ENCODE assay signal across 7 cellular contexts in genomic region chrX:154412468-154412867, GRCh38. TPM values are rescaled to one million over a fixed set of nuclear protein-coding genes. Genes with fewer than 3 reads are reported as not detected.
A peak's percentile ranks its signal among the peaks of the same experiment; 100 is the strongest.
DNase-seq lines count a peak whose midpoint lies in the region; ATAC-seq and TF ChIP-seq lines count a peak whose summit lies in the region.

No MANE protein-coding gene starts in this region.

- TF ChIP-seq CTCF in HCT116 (IDR thresholded peaks at IDR 0.05 in 2 of 3, conservative IDR thresholded peaks at IDR 0.05 in 1 of 3; ENCODE audit: borderline replicate concordance in 1 of 3, insufficient read depth in 1 of 3, low read depth in 2 of 3, low read length in 2 of 3) (no peak), fibroblast of the aortic adventitia (IDR thresholded peaks at IDR 0.05; ENCODE audit: insufficient read depth, low read length) (no peak)

- POLR2A ChIA-PET in HCT116 (lab: Charles Lee): interaction anchor here (1.0 to 2.2 kb wide), 4 partner anchors 13 to 114 kb away, joined by 3 to 9 read pairs (median 4); partner anchors contain the start of genes RPL10 and SLC10A3

- H3K36me3 Mint-ChIP-seq in T-helper 17 cell (ENCODE audit: low read depth): no peaks in the 10 kb centered on the region

- no peak for TF ChIP-seq RAD21 in HCT116 (IDR thresholded peaks at IDR 0.05; ENCODE audit: low read depth)

- DNase-seq in HCT116 (ENCODE audit: low read depth, low spot score) (no peak), T-helper 17 cell (peak in 1 of 3 donors; percentile 15), fibroblast of the aortic adventitia (ENCODE audit: low read depth) (no peak), sciatic nerve (ENCODE audit: low spot score) (no peak), glomerular visceral epithelial cell (ENCODE audit: extremely low spot score) (no peak), LoVo (ENCODE audit: low spot score) (no peak)

- peaks cover 7% of the 10 kb centered on the region for H3K4me1 Mint-ChIP-seq in T-helper 17 cell

- no peaks in the 10 kb centered on the region for H3K27me3 ChIP-seq in HCT116 (ENCODE audit: insufficient read depth, low read length)

- peak overlapping the region; percentile 91 for H3K27ac ChIP-seq in HCT116 (ENCODE audit: low read depth, low read length)

- no peak for TF ChIP-seq POLR2A in HCT116 (IDR thresholded peaks at IDR 0.05; ENCODE audit: borderline replicate concordance, extremely low read depth, insufficient read depth, insufficient read length)

- no peaks in the 10 kb centered on the region for H3K9me2 ChIP-seq in HCT116 (ENCODE audit: insufficient read depth)

- peak overlapping the region; percentile 82 for H3K4me2 ChIP-seq in HCT116 (ENCODE audit: low read length)

- H3K9me3 ChIP-seq in HCT116 (ENCODE audit: control insufficient read depth in 1 of 2, insufficient read depth in 1 of 2, low read depth in 1 of 2, low read length in 2 of 2) (no peaks in the 10 kb centered on the region), T-helper 17 cell (ENCODE audit: control insufficient read depth, low read length, poor library complexity, severe bottlenecking) (no peaks in the 10 kb centered on the region)

- H3K4me3 ChIP-seq in HCT116 (replicated peaks in 1 of 2; ENCODE audit: low read depth in 1 of 2, low read length in 2 of 2): peak overlapping the region; percentile 54 to 66
- peak overlapping the region; percentile 69 for H3K4me3 ChIP-seq in fibroblast of the aortic adventitia (ENCODE audit: low read depth, low read length)

- no peaks in the 10 kb centered on the region for H3K79me2 ChIP-seq in HCT116 (ENCODE audit: insufficient read depth, low read length)

- H3K36me3 ChIP-seq in HCT116 (ENCODE audit: control insufficient read depth in 1 of 2, insufficient read depth in 2 of 2, low read length in 2 of 2): no peaks in the 10 kb centered on the region

- peak overlapping the region; percentile 82 for H3K4me3 Mint-ChIP-seq in T-helper 17 cell

- H3K27ac Mint-ChIP-seq in T-helper 17 cell: peak overlapping the region; percentile 79

- TSS peak; percentile 37 for BruUV-seq in HCT116 (replicated peaks; lab: Mats Ljungman, UMichigan)

- CTCF ChIA-PET in HCT116 (lab: Charles Lee): interaction anchor here (1.0 to 1.5 kb wide), 2 partner anchors 13 to 39 kb away, joined by 4 read pairs; no protein-coding TSS in a partner anchor

- no peak overlapping the region for H2AFZ ChIP-seq in HCT116 (ENCODE audit: low read depth, low read length, poor library complexity, severe bottlenecking)

- H3K9ac ChIP-seq in HCT116 (ENCODE audit: low read length): peak overlapping the region; percentile 78

- ATAC-seq in HCT116 (peak; percentile 1; the same call in 1 of the 2 replicates), T-helper 17 cell (peak; percentile 66), sciatic nerve (peak; percentile 27), GM21447 (IDR thresholded peaks at IDR 0.05; ENCODE audit: unreplicated experiment) (no peak)

- no peaks in the 10 kb centered on the region for H3K27me3 Mint-ChIP-seq in T-helper 17 cell

- RAD21 ChIA-PET in HCT116 (lab: Charles Lee; ENCODE audit: low non-redundant PET in 1 of 2, low total read pairs in 2 of 2, uncharacterized antibody in 2 of 2, unreplicated experiment in 2 of 2): no interaction called here

- intact Hi-C loops in HCT116 (cut with micrococcal nuclease): no loop called here
- intact Hi-C loops in sciatic nerve (cut with DNase I): no loop called here

- H4K20me1 ChIP-seq in HCT116 (ENCODE audit: insufficient read depth): no peaks in the 10 kb centered on the region

- H3K4me1 ChIP-seq in HCT116 (ENCODE audit: control insufficient read depth in 1 of 2, insufficient read depth in 2 of 2, low read length in 2 of 2): peaks cover 15 to 35% of the 10 kb centered on the region in 2 experiments

TF ChIP-seq in HCT116, 20 proteins besides CTCF, POLR2A, EP300 and RAD21:
- TF ChIP-seq, protein P1, sequence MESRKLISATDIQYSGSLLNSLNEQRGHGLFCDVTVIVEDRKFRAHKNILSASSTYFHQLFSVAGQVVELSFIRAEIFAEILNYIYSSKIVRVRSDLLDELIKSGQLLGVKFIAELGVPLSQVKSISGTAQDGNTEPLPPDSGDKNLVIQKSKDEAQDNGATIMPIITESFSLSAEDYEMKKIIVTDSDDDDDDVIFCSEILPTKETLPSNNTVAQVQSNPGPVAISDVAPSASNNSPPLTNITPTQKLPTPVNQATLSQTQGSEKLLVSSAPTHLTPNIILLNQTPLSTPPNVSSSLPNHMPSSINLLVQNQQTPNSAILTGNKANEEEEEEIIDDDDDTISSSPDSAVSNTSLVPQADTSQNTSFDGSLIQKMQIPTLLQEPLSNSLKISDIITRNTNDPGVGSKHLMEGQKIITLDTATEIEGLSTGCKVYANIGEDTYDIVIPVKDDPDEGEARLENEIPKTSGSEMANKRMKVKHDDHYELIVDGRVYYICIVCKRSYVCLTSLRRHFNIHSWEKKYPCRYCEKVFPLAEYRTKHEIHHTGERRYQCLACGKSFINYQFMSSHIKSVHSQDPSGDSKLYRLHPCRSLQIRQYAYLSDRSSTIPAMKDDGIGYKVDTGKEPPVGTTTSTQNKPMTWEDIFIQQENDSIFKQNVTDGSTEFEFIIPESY (IDR thresholded peaks at IDR 0.05; ENCODE audit: extremely low read depth, insufficient replicate concordance, low read length): no peak
- no peak for TF ChIP-seq FOSL1 (IDR thresholded peaks at IDR 0.05; ENCODE audit: low read depth)
- no peak for TF ChIP-seq SRF (IDR thresholded peaks at IDR 0.05; ENCODE audit: low read depth)
- no peak for TF ChIP-seq CBX3 (IDR thresholded peaks at IDR 0.05; ENCODE audit: low read depth)
- no peak for TF ChIP-seq JUND (IDR thresholded peaks at IDR 0.05)
- no peak for TF ChIP-seq ELF1 (IDR thresholded peaks at IDR 0.05; ENCODE audit: borderline replicate concordance, low read depth)
- TF ChIP-seq POLR2AphosphoS5 (IDR thresholded peaks at IDR 0.05; ENCODE audit: low read depth, low read length): no peak
- TF ChIP-seq EZH2phosphoT487 (IDR thresholded peaks at IDR 0.05; ENCODE audit: borderline replicate concordance): no peak
- TF ChIP-seq ZNF274 (IDR thresholded peaks at IDR 0.05; ENCODE audit: low read depth, low read length): no peak
TF ChIP-seq in HCT116: peak in this region for 0.

RNA-seq across cellular contexts. Expression of gene TAFAZZIN, which starts 1.1 kb away (rescaled TPM):
- 28.0 TPM for total RNA-seq in HCT116 (2021; ENCODE audit: unreplicated experiment)
- polyA plus RNA-seq in HCT116 (2012): 27.0 and 27.7 TPM in 2 replicates
- total RNA-seq in T-helper 17 cell: 10 to 100 TPM; 84.1 to 95.7 TPM
- 18.0 and 30.9 TPM in 2 replicates for total RNA-seq in fibroblast of the aortic adventitia (ENCODE audit: low replicate concordance)
- total RNA-seq in sciatic nerve: 56.7 TPM

RNA-seq across cellular contexts. Expression of gene DNASE1L1, which starts 3.4 kb away (rescaled TPM):
- 16.5 TPM for total RNA-seq in HCT116 (2021; ENCODE audit: unreplicated experiment)
- polyA plus RNA-seq in HCT116 (2012): 21.9 and 23.2 TPM in 2 replicates
- 10 to 100 TPM; 20.5 to 22.6 TPM for total RNA-seq in T-helper 17 cell
- 15.8 and 31.0 TPM in 2 replicates for total RNA-seq in fibroblast of the aortic adventitia (ENCODE audit: low replicate concordance)
- 18.4 TPM for total RNA-seq in sciatic nerve

RNA-seq across cellular contexts. Expression of gene RPL10, which starts 14.3 kb away (rescaled TPM):
- total RNA-seq in HCT116 (2021; ENCODE audit: unreplicated experiment): 3,069 TPM
- polyA plus RNA-seq in HCT116 (2012): 5,638 and 6,597 TPM in 2 replicates
- total RNA-seq in T-helper 17 cell: 1,000 to 10,000 TPM; 4,596 to 4,820 TPM
- total RNA-seq in fibroblast of the aortic adventitia (ENCODE audit: low replicate concordance): 1,297 and 3,230 TPM in 2 replicates
- 2,095 TPM for total RNA-seq in sciatic nerve

RNA-seq across cellular contexts. Expression of gene ATP6AP1, which starts 16.0 kb away (rescaled TPM):
- total RNA-seq in HCT116 (2021; ENCODE audit: unreplicated experiment): 53.4 TPM
- polyA plus RNA-seq in HCT116 (2012): 83.3 and 85.4 TPM in 2 replicates
- total RNA-seq in T-helper 17 cell: 10 to 100 TPM; 41.4 to 43.0 TPM
- total RNA-seq in fibroblast of the aortic adventitia (ENCODE audit: low replicate concordance): 33.2 and 36.1 TPM in 2 replicates
- 59.1 TPM for total RNA-seq in sciatic nerve

RNA-seq across cellular contexts. Expression of gene GDI1, which starts 24.5 kb away (rescaled TPM):
- 122 TPM for total RNA-seq in HCT116 (2021; ENCODE audit: unreplicated experiment)
- polyA plus RNA-seq in HCT116 (2012): 195 and 222 TPM in 2 replicates
- 100 to 1,000 TPM; 189 to 223 TPM for total RNA-seq in T-helper 17 cell
- total RNA-seq in fibroblast of the aortic adventitia (ENCODE audit: low replicate concordance): 53.9 and 115 TPM in 2 replicates
- 177 TPM for total RNA-seq in sciatic nerve
